ENCODE assay signal across 1 cellular context in genomic region chr7:140044251-140044650, GRCh38.
TF ChIP-seq lines count a peak whose summit lies in the region.

No MANE protein-coding gene starts in this region.

TF ChIP-seq in HepG2, 621 proteins besides CTCF, POLR2A, EP300 and RAD21:
- TF ChIP-seq JUND (CRISPR knock-in tag; IDR thresholded peaks at IDR 0.05): no peak
- TF ChIP-seq ZBED4 (CRISPR knock-in tag; IDR thresholded peaks at IDR 0.05; ENCODE audit: borderline replicate concordance): no peak
- no peak for TF ChIP-seq SUZ12 (IDR thresholded peaks at IDR 0.05; ENCODE audit: low read depth, low read length)
- no peak for TF ChIP-seq CREB1 (IDR thresholded peaks at IDR 0.05)
- 0 out of 2 replicates have a peak, but pooled peaks have one; percentile 17 for TF ChIP-seq CREB1 (CRISPR knock-in tag; IDR thresholded peaks at IDR 0.05)
- TF ChIP-seq ZNF567 (CRISPR knock-in tag; IDR thresholded peaks at IDR 0.05; ENCODE audit: borderline replicate concordance): no peak
- no peak for TF ChIP-seq STAG1 (CRISPR knock-in tag; IDR thresholded peaks at IDR 0.05)
- TF ChIP-seq RBM22 (optimal IDR thresholded peaks at IDR 0.05; ENCODE audit: low read length): no peak
TF ChIP-seq in HepG2: peak in this region for 1.
